13 cellular contexts compared by ENCODE assay signal in genomic region chr9:5511476-5511875, GRCh38. TPM values are rescaled to one million over a fixed set of nuclear protein-coding genes. Genes with fewer than 3 reads are reported as not detected.
DNase-seq lines count a peak whose midpoint lies in the region; TF ChIP-seq lines count a peak whose summit lies in the region.
"Had no signal": no experiment of that assay in that cellular context is flagged by ENCODE, and none has a peak within 500 bp of the region (broad histone marks: within the 10 kb centered on the region; RNA-seq: fewer than 3 reads in every experiment).

No MANE protein-coding gene starts in this region.

- peaks cover 2% of the 10 kb centered on the region for H3K4me1 ChIP-seq in mesendoderm (ENCODE audit: control insufficient read depth, low read depth, low read length)
- H3K4me1 ChIP-seq in ovary (ENCODE audit: insufficient read depth) = peaks cover 2% of the 10 kb centered on the region

- no peak overlapping the region for H2BK5ac ChIP-seq in mesendoderm (ENCODE audit: low read length)

- no peaks in the 10 kb centered on the region for H3K36me3 Mint-ChIP-seq in CD14-positive monocyte
- H3K36me3 Mint-ChIP-seq: brain had no signal

- TF ChIP-seq CTCF in CD14-positive monocyte (IDR thresholded peaks at IDR 0.05) (no peak), ovary (IDR thresholded peaks at IDR 0.05) (no peak)

- no peak overlapping the region for H3K4me2 ChIP-seq in mesendoderm (ENCODE audit: low read length)

- H3K9me3 ChIP-seq in ovary = no peaks in the 10 kb centered on the region

- H2BK120ac ChIP-seq in mesendoderm (ENCODE audit: low read depth, low read length) = no peak overlapping the region

- no peak overlapping the region for H3K9ac ChIP-seq in mesendoderm (ENCODE audit: low read length)

- peaks cover 0 to 2% (median 0%) of the 10 kb centered on the region in 3 donors for H3K27me3 Mint-ChIP-seq in CD14-positive monocyte (ENCODE audit: low read depth in 3 of 3)
- H3K27me3 Mint-ChIP-seq: brain had no signal

- no peaks in the 10 kb centered on the region for H3K79me1 ChIP-seq in mesendoderm (ENCODE audit: low read length)

- peak; percentile 11 for TF ChIP-seq POLR2A in GM19099 (IDR thresholded peaks at IDR 0.05; ENCODE audit: extremely low read depth, insufficient read length, low read depth)
- no peak for TF ChIP-seq POLR2A in ovary (IDR thresholded peaks at IDR 0.05)

- DNase-seq in CD14-positive monocyte (ENCODE audit: low spot score) = no peak
- DNase-seq in astrocyte of the hippocampus (ENCODE audit: low read depth, low spot score) = peak; percentile 31
- DNase-seq in mesendoderm = no peak
- DNase-seq in NCI-H524 treated with DMSO at 0.1 percent for 48 hours (lab: John Stamatoyannopoulos, UW) = no peak
- DNase-seq in ovary = no peak
- no peak for DNase-seq in HT-29 (ENCODE audit: low spot score)
- no peak for DNase-seq in SKM-1 (lab: John Stamatoyannopoulos, UW; ENCODE audit: unreplicated experiment)
- DNase-seq: DND-41; NCI-H2029 treated with DMSO at 0.1 percent for 48 hours; stimulated activated naive B cell treated with anti-CD40 and anti-IgM and Interleukin-4, amounts not matched to agents 10 μg/mL and 1 μg/mL and 100 μg/mL, for 72 hours had no signal

- H3K36me3 ChIP-seq in mesendoderm (ENCODE audit: control insufficient read depth, insufficient read depth, low read length) (no peaks in the 10 kb centered on the region), ovary (no peaks in the 10 kb centered on the region)

- H3K27me3 ChIP-seq in mesendoderm (ENCODE audit: insufficient read depth, low read length, poor library complexity) = no peaks in the 10 kb centered on the region
- H3K27me3 ChIP-seq in ovary = no peaks in the 10 kb centered on the region

- peaks cover 0 to 5% (median 0%) of the 10 kb centered on the region in 7 donors for H3K9me3 Mint-ChIP-seq in CD14-positive monocyte

- no peak for TF ChIP-seq EP300 in ovary (IDR thresholded peaks at IDR 0.05)

- no peak overlapping the region for H4K5ac ChIP-seq in mesendoderm (ENCODE audit: low read length)

- peak overlapping the region; percentile 60 for H3K4ac ChIP-seq in mesendoderm (ENCODE audit: low read depth, low read length)

- H3K27ac ChIP-seq in mesendoderm (ENCODE audit: low read depth, low read length) (no peak overlapping the region), ovary (no peak overlapping the region)
- H3K27ac ChIP-seq: HL-60 had no signal

- no CpG with 5 or more reads among the region's 1 CpG for WGBS in mesendoderm (ENCODE audit: extremely low coverage, insufficient coverage, low lambda C conversion rate)
- WGBS in ovary, 3 donors = 35 to 56% (median 50%) methylated on average over 1 of the region's 1 CpG

- H3K4me1 Mint-ChIP-seq in CD14-positive monocyte = peaks cover 59% of the 10 kb centered on the region
- H3K4me1 Mint-ChIP-seq: brain had no signal

- H3K23ac ChIP-seq in mesendoderm (ENCODE audit: low read length) = no peak overlapping the region

- no peak overlapping the region for H3K56ac ChIP-seq in mesendoderm (ENCODE audit: low read length)

- peak overlapping the region in 4 of 7 donors; percentile 17 to 92 (median 47) for H3K27ac Mint-ChIP-seq in CD14-positive monocyte

- no peak overlapping the region for H3K18ac ChIP-seq in mesendoderm (ENCODE audit: low read length)

- H3K4me3 ChIP-seq in mesendoderm (ENCODE audit: low read length) = no peak overlapping the region
- no peak overlapping the region for H3K4me3 ChIP-seq in ovary

- intact Hi-C loops in CD14-positive monocyte (cut with micrococcal nuclease) = loop anchor here (10.0 kb wide), 2 partner anchors 53 to 57 kb away; partner anchors contain the start of gene CD274 (in 2 of the 2)
- intact Hi-C loops in ovary (cut with DNase I) = loop anchor here in 2 of 4 donors (10.0 kb wide), 2 partner anchors 53 to 57 kb away; partner anchors contain the start of gene CD274 (in 1 of the 2)

- no peak overlapping the region for H4K8ac ChIP-seq in mesendoderm (ENCODE audit: low read depth, low read length)

- no peaks in the 10 kb centered on the region for H3K79me2 ChIP-seq in mesendoderm (ENCODE audit: control insufficient read depth, insufficient read depth, low read length)

- H2BK15ac ChIP-seq in mesendoderm (replicated peaks; ENCODE audit: low read depth) = no peak overlapping the region

- H3K4me3 Mint-ChIP-seq in CD14-positive monocyte = no peak overlapping the region
- H3K4me3 Mint-ChIP-seq: brain had no signal

- H2AK5ac ChIP-seq in mesendoderm (ENCODE audit: low read length) = no peak overlapping the region

RNA-seq across cellular contexts. Expression of gene PDCD1LG2, which starts 1.1 kb away (rescaled TPM):
- polyA plus RNA-seq in CD14-positive monocyte = under 1 TPM; 0.16 to 0.41 TPM
- 0.04 TPM for polyA plus RNA-seq in mesendoderm (2013, experiment 1 of 2)
- 0.08 TPM for polyA plus RNA-seq in mesendoderm (2013, experiment 2 of 2)
- 1 to 10 TPM in 4 of 7 donors, under 1 TPM in 3; 0.51 to 2.0 (median 1.2) TPM for total RNA-seq in ovary
- 1 to 10 TPM in 1 of 2 donors, under 1 TPM in 1; 0.70 to 5.0 TPM for polyA plus RNA-seq in ovary
- total RNA-seq in HT-29 (2014; rRNA removed; shearing (Covaris generic)) = not detected in 2 replicates
